ENCODE assay signal across 13 cellular contexts in genomic region chr5:112479418-112479817, GRCh38.
DNase-seq lines count a peak whose midpoint lies in the region; ATAC-seq and TF ChIP-seq lines count a peak whose summit lies in the region.
"Had no signal": no experiment of that assay in that cellular context is flagged by ENCODE, and none has a peak within 500 bp of the region (broad histone marks: within the 10 kb centered on the region; RNA-seq: fewer than 3 reads in every experiment).

No MANE protein-coding gene starts in this region.

- H3K9me3 Mint-ChIP-seq in T-cell: peaks cover 0 to 8% (median 2%) of the 10 kb centered on the region in 3 donors
- H3K9me3 Mint-ChIP-seq: nephron had no signal

- no peak for TF ChIP-seq POLR2A in GM18505 (IDR thresholded peaks at IDR 0.05; ENCODE audit: borderline replicate concordance, extremely low read depth, insufficient read depth, insufficient read length)

- DNase-seq in SIG-M5 treated with dmso at 0.1 percent for 504 hours (lab: John Stamatoyannopoulos, UW; ENCODE audit: unreplicated experiment): peak; percentile 19
- DNase-seq in SIG-M5 (lab: John Stamatoyannopoulos, UW): no peak
- peak; percentile 16 for DNase-seq in SK-MEL-5 (ENCODE audit: low read depth, low spot score)
- DNase-seq in fibroblast of villous mesenchyme (ENCODE audit: low read depth): peak; percentile 13
- no peak for DNase-seq in T-cell
- DNase-seq: activated CD4-positive, CD25-positive, alpha-beta regulatory T cell treated with anti-CD3 and anti-CD28 coated beads, Interleukin-2, amount 50 U/mL, for 72 hours; activated effector memory CD4-positive, alpha-beta T cell treated with anti-CD3 and anti-CD28 coated beads, Interleukin-2, amount 50 U/mL, for 16 hours; HCEC 1CT; NCI-H1694 treated with DMSO at 0.1 percent for 48 hours had no signal

- ATAC-seq in T-cell (replicated peaks in 1 of 4): no peak
- ATAC-seq in GM18505 (IDR thresholded peaks at IDR 0.05; ENCODE audit: unreplicated experiment): no peak
- no peak for ATAC-seq in GM19324 (IDR thresholded peaks at IDR 0.05; ENCODE audit: low FRiP score, unreplicated experiment)
- ATAC-seq in GM19455 (IDR thresholded peaks at IDR 0.05; ENCODE audit: unreplicated experiment): no peak

- CTCF ChIA-PET in T-cell (lab: Charles Lee): no interaction called here

- POLR2A ChIA-PET in T-cell (lab: Charles Lee): no interaction called here

- TF ChIP-seq CTCF in fibroblast of villous mesenchyme (IDR thresholded peaks at IDR 0.05; ENCODE audit: insufficient read depth, low read depth, low read length): no peak

- H3K36me3 Mint-ChIP-seq in T-cell: no peaks in the 10 kb centered on the region

- H3K27me3 Mint-ChIP-seq in T-cell: peaks cover 17 to 18% of the 10 kb centered on the region in 2 donors

- H3K4me1 Mint-ChIP-seq in T-cell: no peaks in the 10 kb centered on the region

- no peak overlapping the region for H3K4me3 Mint-ChIP-seq in T-cell
- H3K4me3 Mint-ChIP-seq: nephron had no signal

- H3K4me3 ChIP-seq in fibroblast of villous mesenchyme (ENCODE audit: low read depth, low read length): no peak overlapping the region

- no peak overlapping the region for H3K27ac Mint-ChIP-seq in T-cell
- H3K27ac Mint-ChIP-seq: nephron had no signal

- in situ Hi-C loops in SK-MEL-5 (cut with HindIII; ENCODE audit: low pct_unique_long_range_greater_than_20kb, low sequenced_read_pairs): no loop called here

Comparison
In these comparisons a context has a peak if more than half of its experiments do, and no peak if none do; other contexts are left out.
1. DNase-seq: peak in SIG-M5 treated with dmso at 0.1 percent for 504 hours (single experiment), SK-MEL-5 (single experiment) and fibroblast of villous mesenchyme (single experiment); none in SIG-M5 (single experiment) and T-cell (0 of 34).